In the genomic region with DNA sequence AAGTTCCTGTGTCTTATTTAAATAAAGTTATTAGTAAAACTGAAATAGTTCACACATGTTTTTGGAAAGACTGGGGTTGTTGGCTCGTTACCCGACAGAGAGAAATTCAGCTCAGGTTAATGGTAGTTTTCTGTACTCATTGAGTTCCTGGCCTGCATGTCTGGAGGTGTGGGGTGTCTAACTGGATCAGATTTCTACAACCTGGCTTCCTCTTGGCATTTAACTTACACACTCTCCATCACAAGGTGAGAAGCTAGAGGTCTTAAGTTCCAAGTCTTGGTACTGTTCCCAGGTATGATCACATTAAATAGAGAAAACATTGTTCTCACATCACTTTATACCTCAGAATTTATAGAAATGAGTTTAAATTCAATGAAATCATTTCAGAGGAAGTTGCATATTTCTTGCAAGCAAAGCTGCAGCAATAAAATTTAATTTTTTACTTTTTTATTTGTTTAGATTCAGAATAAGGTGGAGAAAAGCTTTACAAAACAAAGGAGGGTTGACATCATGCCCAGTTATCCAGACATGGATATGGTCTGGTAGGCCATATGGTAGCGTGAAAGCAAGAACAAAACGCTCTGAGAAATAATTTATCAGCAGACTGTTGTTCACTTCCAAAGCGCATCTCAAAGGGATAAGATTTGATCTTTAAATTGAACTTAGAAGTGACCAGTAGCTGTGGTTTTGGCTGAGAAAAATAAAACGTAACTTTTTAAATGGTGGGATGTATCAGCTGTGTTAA, we compare ENCODE assay signal across 23 cellular contexts.
A peak's percentile ranks its signal among the peaks of the same experiment; 100 is the strongest.
DNase-seq lines count a peak whose midpoint lies in the region; ATAC-seq, FAIRE-seq and TF ChIP-seq lines count a peak whose summit lies in the region.
"Had no signal": no experiment of that assay in that cellular context is flagged by ENCODE, and none has a peak within 500 bp of the region (broad histone marks: within the 10 kb centered on the region; RNA-seq: fewer than 3 reads in every experiment).

No MANE protein-coding gene starts in this region.

- H3K4me3 Mint-ChIP-seq in memory B cell: no peak overlapping the region
- H3K4me3 Mint-ChIP-seq: CD14-positive monocyte; CD4-positive, alpha-beta memory T cell; GM23338; H9 had no signal

- RAD21 ChIA-PET in GM12878 (lab: Charles Lee; ENCODE audit: unreplicated experiment): interaction anchor here (0.8 to 1.5 kb wide), 6 partner anchors 16 to 408 kb away, joined by 3 to 5 read pairs (median 3); no protein-coding TSS in a partner anchor

- no TSS peak for BruUV-seq in GM12878 (replicated peaks; lab: Mats Ljungman, UMichigan)

- POLR2A ChIA-PET in GM12878 (lab: Charles Lee): interaction anchor here (0.8 to 1.1 kb wide), 4 partner anchors 21 to 408 kb away, joined by 3 read pairs; no protein-coding TSS in a partner anchor

- CTCF ChIA-PET in GM12878 (lab: Yijun Ruan, JAX): interaction anchor here (0.8 to 2.3 kb wide), 5 partner anchors 21 to 408 kb away, joined by 3 to 9 read pairs (median 5); no protein-coding TSS in a partner anchor

- H3K4me1 ChIP-seq in GM12878 (ENCODE audit: control insufficient read depth, insufficient read depth, low read length): no peaks in the 10 kb centered on the region
- H3K4me1 ChIP-seq: A549; BE2C; BLaER1 treated with 17β-estradiol and CSF1 and Interleukin-3, amounts not matched to agents 10 nM and 100 nM had no signal

- TF ChIP-seq CTCF in GM12878 (IDR thresholded peaks at IDR 0.05 in 2 of 3, conservative IDR thresholded peaks at IDR 0.05 in 1 of 3; ENCODE audit: control insufficient read depth in 2 of 3, extremely low read depth in 1 of 3, insufficient read depth in 1 of 3, low read depth in 3 of 3, low read length in 3 of 3): no peak

- TF ChIP-seq RAD21 in GM12878 (IDR thresholded peaks at IDR 0.05; ENCODE audit: insufficient read depth, low read depth, low read length): no peak

- H3K9me3 ChIP-seq in GM12878 (replicated peaks; ENCODE audit: control insufficient read depth, insufficient read depth, low read length): no peaks in the 10 kb centered on the region
- H3K9me3 ChIP-seq: A549; BE2C; BLaER1 treated with 17β-estradiol and CSF1 and Interleukin-3, amounts not matched to agents 10 nM and 100 nM had no signal

- no peaks in the 10 kb centered on the region for H3K79me2 ChIP-seq in GM12878 (ENCODE audit: control insufficient read depth, insufficient read depth, low read length)

- no peak overlapping the region for H3K4me2 ChIP-seq in GM12878 (ENCODE audit: control insufficient read depth, insufficient read depth)
- H3K4me2 ChIP-seq: A549; BLaER1 treated with 17β-estradiol and CSF1 and Interleukin-3, amounts not matched to agents 10 nM and 100 nM; GM23338 had no signal

- DNase-seq in NCI-H2171 treated with DMSO at 0.1 percent for 48 hours (lab: John Stamatoyannopoulos, UW): peak; percentile 53
- no peak for DNase-seq in NCI-H2171 (lab: John Stamatoyannopoulos, UW)
- peak; percentile 80 for DNase-seq in G401 (ENCODE audit: low spot score)
- no peak for DNase-seq in GM12878 (ENCODE audit: low read depth, low spot score)
- no peak for DNase-seq in memory B cell (ENCODE audit: low spot score in 2 of 2)
- DNase-seq in NCI-H82 treated with DMSO at 0.1 percent for 48 hours (lab: John Stamatoyannopoulos, UW; ENCODE audit: unreplicated experiment): no peak
- DNase-seq: 8988T; ACHN; AML-193; BE2C; Calu3; CD4-positive, alpha-beta memory T cell; COR-L47; DMS53; DMS79 treated with DMSO at 0.1 percent for 48 hours; H9 had no signal

- no peak for TF ChIP-seq POLR2A in GM12878 (IDR thresholded peaks at IDR 0.05; ENCODE audit: low read depth, low read length)

- intact Hi-C loops in GM12878 (cut with micrococcal nuclease; ENCODE audit: unreplicated experiment): no loop called here

- WGBS in GM12878 (ENCODE audit: insufficient coverage, insufficient replicate concordance, low lambda C conversion rate, missing lambda C conversion rate): 79% methylated on average over 6 of the region's 6 CpGs

- H2AFZ ChIP-seq in GM12878 (ENCODE audit: control insufficient read depth, low read depth, low read length): no peak overlapping the region
- H2AFZ ChIP-seq: GM23338 had no signal

- FAIRE-seq in GM12878 (lab: Jason Lieb, UNC): no peak
- FAIRE-seq: A549, GM18507 had no signal

- H3K9me3 Mint-ChIP-seq in memory B cell: no peaks in the 10 kb centered on the region
- H3K9me3 Mint-ChIP-seq: CD14-positive monocyte, GM23338 had no signal

- H3K9ac ChIP-seq in GM12878 (ENCODE audit: control insufficient read depth, insufficient read depth, low read length): no peak overlapping the region
- H3K9ac ChIP-seq: BLaER1 treated with 17β-estradiol and CSF1 and Interleukin-3, amounts not matched to agents 10 nM and 100 nM had no signal

- H3K27ac ChIP-seq in GM12878 (ENCODE audit: control insufficient read depth, insufficient read depth): no peak overlapping the region
- H3K27ac ChIP-seq: A549; BLaER1 treated with 17β-estradiol and CSF1 and Interleukin-3, amounts not matched to agents 10 nM and 100 nM had no signal

- H3K27ac Mint-ChIP-seq in memory B cell: peak overlapping the region; percentile 29
- H3K27ac Mint-ChIP-seq: CD14-positive monocyte, GM23338, H9 had no signal

- H3K36me3 Mint-ChIP-seq in memory B cell: peaks cover 27% of the 10 kb centered on the region

- no peaks in the 10 kb centered on the region for H3K27me3 ChIP-seq in GM12878 (replicated peaks in 1 of 2; ENCODE audit: control insufficient read depth in 2 of 2, insufficient read depth in 2 of 2, low read length in 1 of 2)
- H3K27me3 ChIP-seq: BE2C; BLaER1 treated with 17β-estradiol and CSF1 and Interleukin-3, amounts not matched to agents 10 nM and 100 nM had no signal

- in situ Hi-C loops in G401 (cut with HindIII; ENCODE audit: low sequenced_read_pairs) (no loop called here), GM12878 (cut with MboI) (no loop called here)

- SMC1A ChIA-PET in GM12878 (lab: Charles Lee; ENCODE audit: uncharacterized antibody, unreplicated experiment): interaction anchor here (0.5 to 5.0 kb wide), 19 partner anchors 8 to 408 kb away, joined by 3 to 30 read pairs (median 3); no protein-coding TSS in a partner anchor

- no peak for TF ChIP-seq EP300 in GM12878 (IDR thresholded peaks at IDR 0.05; ENCODE audit: borderline replicate concordance in 1 of 2, control insufficient read depth in 1 of 2, low read depth in 2 of 2, low read length in 2 of 2)

- no peak overlapping the region for H3K4me3 ChIP-seq in GM12878
- H3K4me3 ChIP-seq: A549; BLaER1 treated with 17β-estradiol and CSF1 and Interleukin-3, amounts not matched to agents 10 nM and 100 nM; GM23338 had no signal

- peaks cover 6 to 33% of the 10 kb centered on the region in 2 experiments; a peak in 3 of 4 replicates for H3K36me3 ChIP-seq in GM12878 (ENCODE audit: control insufficient read depth in 2 of 2, insufficient read depth in 2 of 2, low read length in 1 of 2)

- H3K27me3 Mint-ChIP-seq in memory B cell: no peaks in the 10 kb centered on the region
- H3K27me3 Mint-ChIP-seq: CD4-positive, alpha-beta memory T cell had no signal

- no peaks in the 10 kb centered on the region for H4K20me1 ChIP-seq in GM12878 (ENCODE audit: control insufficient read depth, insufficient read depth)
- H4K20me1 ChIP-seq: BLaER1 treated with 17β-estradiol and CSF1 and Interleukin-3, amounts not matched to agents 10 nM and 100 nM had no signal

- ATAC-seq in GM12878 (no peak), memory B cell (ENCODE audit: low read depth) (no peak), HG03045 (IDR thresholded peaks at IDR 0.05; ENCODE audit: unreplicated experiment) (no peak)
- ATAC-seq: A549, GM23338, HCT116 had no signal

- H3K4me1 Mint-ChIP-seq in memory B cell: peaks cover 5% of the 10 kb centered on the region
- H3K4me1 Mint-ChIP-seq: CD14-positive monocyte had no signal

TF ChIP-seq in GM12878, 131 proteins besides CTCF, POLR2A, EP300 and RAD21:
- TF ChIP-seq POLR2AphosphoS5 (IDR thresholded peaks at IDR 0.05; ENCODE audit: low read length) (0 out of 2 replicates have a peak, but pooled peaks have one; percentile 20), BHLHE40 (IDR thresholded peaks at IDR 0.05; ENCODE audit: borderline replicate concordance in 1 of 2, low read depth in 2 of 2, low read length in 1 of 2) (no peak)

Comparison
In these comparisons a context has a peak if more than half of its experiments do, and no peak if none do; other contexts are left out.
1. DNase-seq: peak in NCI-H2171 treated with DMSO at 0.1 percent for 48 hours (single experiment) and G401 (single experiment); none in NCI-H2171 (single experiment), GM12878 (single experiment), memory B cell (0 of 2) and NCI-H82 treated with DMSO at 0.1 percent for 48 hours (single experiment).